38 cellular contexts compared by ENCODE assay signal in genomic region chr2:39443009-39443408, GRCh38.
"Had no signal": no experiment of that assay in that cellular context is flagged by ENCODE, and none has a peak within 500 bp of the region (broad histone marks: within the 10 kb centered on the region; RNA-seq: fewer than 3 reads in every experiment).

No MANE protein-coding gene starts in this region.

- H3K4me3 ChIP-seq: ascending aorta, cardiac muscle cell had no signal

- H3K4me3 Mint-ChIP-seq: activated B cell treated with CpG ODN at 0.5 μM for 24 hours; activated CD4-positive, alpha-beta memory T cell treated with anti-CD3 and anti-CD28 coated beads for 36 hours; activated CD4-positive, alpha-beta T cell treated with anti-CD3 and anti-CD28 coated beads, Interleukin-2, amount 10 ng/mL, durations not matched to agents 24 days and 14 days; activated CD8-positive, alpha-beta T cell treated with anti-CD3 and anti-CD28 coated beads for 36 hours; activated naive CD8-positive, alpha-beta T cell; activated naive CD8-positive, alpha-beta T cell treated with anti-CD3 and anti-CD28 coated beads, Interleukin-2, amount 10 ng/mL, durations not matched to agents 7 days and 5 days; activated naive CD8-positive, alpha-beta T cell treated with anti-CD3 and anti-CD28 coated beads, Interleukin-2, amount 50 U/mL, for 24 hours; activated T-cell treated with anti-CD3 and anti-CD28 coated beads, Interleukin-2, amount 50 U/mL, for 4 hours; activated T-cell treated with anti-CD3 and anti-CD28 coated beads, Interleukin-2, amount 50 U/mL, for 72 hours; activated T-helper 1 cell treated with anti-CD3 and anti-CD28 coated beads, Interleukin-12 subunit alpha, Interleukin-12 subunit beta, Interleukin-2, Interleukin-4 antibody, amounts not matched to agents 30 ng/mL and 10 ng/mL and 1 ng/mL, durations not matched to agents 14 hours and 24 hours and 36 hours; activated T-helper 17 cell treated with anti-CD3 and anti-CD28 coated beads, Interleukin-2, amount 50 U/mL, for 72 hours; brain; central memory CD8-positive, alpha-beta T cell; T-helper 1 cell treated with Interleukin-12 subunit alpha and Interleukin-12 subunit beta and Interleukin-4 antibody, amounts not matched to agents 30 μg/mL and 1 μg/mL, for 36 hours; T-helper 2 cell treated with Interferon-gamma antibody and Interleukin-4, amounts not matched to agents 5 μg/mL and 100 μg/mL, for 36 hours had no signal

- ATAC-seq: activated CD8-positive, alpha-beta T cell treated with anti-CD3 and anti-CD28 coated beads for 36 hours; activated naive CD8-positive, alpha-beta T cell treated with anti-CD3 and anti-CD28 coated beads, Interleukin-2, amount 50 U/mL, for 24 hours; activated T-cell treated with anti-CD3 and anti-CD28 coated beads, Interleukin-2, amount 50 U/mL, for 4 hours; activated T-cell treated with anti-CD3 and anti-CD28 coated beads, Interleukin-2, amount 50 U/mL, for 72 hours; activated T-helper 17 cell treated with anti-CD3 and anti-CD28 coated beads, Interleukin-2, amount 50 U/mL, for 72 hours had no signal

- H3K9me3 ChIP-seq: ascending aorta had no signal

- H3K27me3 ChIP-seq: ascending aorta, cardiac muscle cell had no signal

- H3K36me3 ChIP-seq: ascending aorta, cardiac muscle cell had no signal

- H3K27me3 Mint-ChIP-seq: activated B cell treated with CpG ODN at 0.5 μM for 24 hours; activated CD4-positive, alpha-beta memory T cell treated with anti-CD3 and anti-CD28 coated beads for 36 hours; activated CD4-positive, alpha-beta T cell treated with anti-CD3 and anti-CD28 coated beads, Interleukin-2, amount 10 ng/mL, durations not matched to agents 24 days and 14 days; activated CD8-positive, alpha-beta T cell treated with anti-CD3 and anti-CD28 coated beads for 36 hours; activated naive CD8-positive, alpha-beta T cell; activated naive CD8-positive, alpha-beta T cell treated with anti-CD3 and anti-CD28 coated beads, Interleukin-2, amount 10 ng/mL, durations not matched to agents 7 days and 5 days; activated naive CD8-positive, alpha-beta T cell treated with anti-CD3 and anti-CD28 coated beads, Interleukin-2, amount 50 U/mL, for 24 hours; activated T-helper 17 cell treated with anti-CD3 and anti-CD28 coated beads, Interleukin-2, amount 50 U/mL, for 72 hours; brain; central memory CD8-positive, alpha-beta T cell had no signal

- H3K27ac Mint-ChIP-seq: activated B cell treated with CpG ODN at 0.5 μM for 24 hours; activated CD4-positive, alpha-beta memory T cell treated with anti-CD3 and anti-CD28 coated beads for 36 hours; activated CD4-positive, alpha-beta T cell treated with anti-CD3 and anti-CD28 coated beads, Interleukin-2, amount 10 ng/mL, durations not matched to agents 24 days and 14 days; activated CD8-positive, alpha-beta T cell treated with anti-CD3 and anti-CD28 coated beads for 36 hours; activated naive CD8-positive, alpha-beta T cell; activated naive CD8-positive, alpha-beta T cell treated with anti-CD3 and anti-CD28 coated beads, Interleukin-2, amount 10 ng/mL, durations not matched to agents 7 days and 5 days; activated naive CD8-positive, alpha-beta T cell treated with anti-CD3 and anti-CD28 coated beads, Interleukin-2, amount 50 U/mL, for 24 hours; activated T-cell treated with anti-CD3 and anti-CD28 coated beads, Interleukin-2, amount 50 U/mL, for 72 hours; activated T-helper 1 cell treated with anti-CD3 and anti-CD28 coated beads, Interleukin-12 subunit alpha, Interleukin-12 subunit beta, Interleukin-2, Interleukin-4 antibody, amounts not matched to agents 30 ng/mL and 10 ng/mL and 1 ng/mL, durations not matched to agents 14 hours and 24 hours and 36 hours; activated T-helper 17 cell treated with anti-CD3 and anti-CD28 coated beads, Interleukin-2, amount 50 U/mL, for 72 hours; brain; T-helper 1 cell treated with Interleukin-12 subunit alpha and Interleukin-12 subunit beta and Interleukin-4 antibody, amounts not matched to agents 30 μg/mL and 1 μg/mL, for 36 hours; T-helper 2 cell treated with Interferon-gamma antibody and Interleukin-4, amounts not matched to agents 5 μg/mL and 100 μg/mL, for 36 hours had no signal

- H3K27ac ChIP-seq: ascending aorta, cardiac muscle cell, VCaP had no signal

- H3K4me1 Mint-ChIP-seq: central memory CD8-positive, alpha-beta T cell had no signal

- FAIRE-seq: bronchial epithelial cell, TTC549 had no signal

- DNase-seq: activated B cell treated with CpG ODN at 0.5 μM for 24 hours; activated CD4-positive, alpha-beta memory T cell treated with anti-CD3 and anti-CD28 coated beads for 36 hours; activated CD4-positive, alpha-beta T cell treated with anti-CD3 and anti-CD28 coated beads for 4 hours; activated CD4-positive, alpha-beta T cell treated with anti-CD3 and anti-CD28 coated beads, Interleukin-2, amount 10 ng/mL, durations not matched to agents 24 days and 14 days; activated CD4-positive, alpha-beta T cell treated with anti-CD3 and anti-CD28 coated beads, Interleukin-2, amount 50 U/mL, for 1 hour; activated CD4-positive, alpha-beta T cell treated with anti-CD3 and anti-CD28 coated beads, Interleukin-2, amount 50 U/mL, for 4 hours; activated CD4-positive, CD25-positive, alpha-beta regulatory T cell treated with anti-CD3 and anti-CD28 coated beads, Interleukin-2, amount 50 U/mL, for 72 hours; activated CD8-positive, alpha-beta memory T cell treated with anti-CD3 and anti-CD28 coated beads, Interleukin-2, amount 50 U/mL, for 4 hours; activated CD8-positive, alpha-beta T cell treated with anti-CD3 and anti-CD28 coated beads for 36 hours; activated effector memory CD4-positive, alpha-beta T cell treated with anti-CD3 and anti-CD28 coated beads, Interleukin-2, amount 50 U/mL, for 16 hours; activated gamma-delta T cell treated with Interleukin-2 at 50 U/mL for 16 hours; activated naive CD4-positive, alpha-beta T cell treated with anti-CD3 and anti-CD28 coated beads, Interleukin-2, amount 50 U/mL, for 16 hours; activated naive CD4-positive, alpha-beta T cell treated with Interleukin-2 at 50 U/mL for 16 hours; activated naive CD8-positive, alpha-beta T cell treated with anti-CD3 and anti-CD28 coated beads, Interleukin-2, amount 10 ng/mL, durations not matched to agents 7 days and 5 days; activated naive CD8-positive, alpha-beta T cell treated with anti-CD3 and anti-CD28 coated beads, Interleukin-2, amount 50 U/mL, for 24 hours; activated T-cell treated with anti-CD3 and anti-CD28 coated beads for 4 hours; activated T-cell treated with anti-CD3 and anti-CD28 coated beads, Interleukin-2, amount 50 U/mL, for 1 hour; activated T-cell treated with anti-CD3 and anti-CD28 coated beads, Interleukin-2, amount 50 U/mL, for 4 hours; activated T-cell treated with anti-CD3 and anti-CD28 coated beads, Interleukin-2, amount 50 U/mL, for 72 hours; amygdala; anterior cingulate cortex; caudate nucleus; cerebellar nuclear complex; T-helper 1 cell; T-helper 2 cell; T-helper 9 cell had no signal
